ENCODE assay signal across 9 cellular contexts in the genomic region with DNA sequence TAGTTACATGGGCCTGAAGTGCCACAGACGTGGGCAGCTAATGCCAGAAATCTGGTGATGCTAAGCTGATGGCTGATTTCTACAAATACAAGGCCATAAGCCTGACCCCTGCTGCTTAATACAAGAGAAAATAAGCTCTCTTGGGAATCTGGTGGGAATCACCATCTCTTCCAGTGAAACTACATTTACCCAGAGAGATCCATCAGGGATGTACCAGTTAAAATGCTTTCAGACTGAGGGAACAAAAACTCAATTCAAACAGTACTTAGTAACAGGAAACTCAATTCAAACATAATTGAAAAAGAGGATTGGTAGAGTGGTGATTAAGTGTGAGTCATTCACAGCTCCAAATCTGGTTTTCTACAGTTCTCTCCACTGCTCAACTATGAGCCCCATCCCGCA. TPM values are rescaled to one million over a fixed set of nuclear protein-coding genes. Genes with fewer than 3 reads are reported as not detected.
DNase-seq lines count a peak whose midpoint lies in the region; ATAC-seq and TF ChIP-seq lines count a peak whose summit lies in the region.
"Had no signal": no experiment of that assay in that cellular context is flagged by ENCODE, and none has a peak within 500 bp of the region (broad histone marks: within the 10 kb centered on the region; RNA-seq: fewer than 3 reads in every experiment).

No MANE protein-coding gene starts in this region.

- WGBS in prostate gland, result 64% methylated on average over 2 of the region's 2 CpGs

- H3K36me3 ChIP-seq in prostate gland, result no peaks in the 10 kb centered on the region

- H3K4me1 Mint-ChIP-seq in dendritic cell treated with granulocyte-macrophage colony-stimulating factor and Interleukin-4, amounts not matched to agents 40 ng/mL and 50 ng/mL, for 4 days (ENCODE audit: low read depth), result peaks cover 38% of the 10 kb centered on the region
- peaks cover 31% of the 10 kb centered on the region for H3K4me1 Mint-ChIP-seq in CD14-positive monocyte
- H3K4me1 Mint-ChIP-seq: immature natural killer cell had no signal

- no peak for TF ChIP-seq CTCF in prostate gland (IDR thresholded peaks at IDR 0.05)
- TF ChIP-seq CTCF in CD14-positive monocyte (IDR thresholded peaks at IDR 0.05), result no peak

- no peak for ATAC-seq in HG03039 (IDR thresholded peaks at IDR 0.05; ENCODE audit: unreplicated experiment)
- no peak for ATAC-seq in HG02642 (IDR thresholded peaks at IDR 0.05; ENCODE audit: poor library complexity, unreplicated experiment)

- no peak overlapping the region for H3K4me3 Mint-ChIP-seq in dendritic cell treated with granulocyte-macrophage colony-stimulating factor and Interleukin-4, amounts not matched to agents 40 ng/mL and 50 ng/mL, for 4 days
- peak overlapping the region in 1 of 2 donors; percentile 93 for H3K4me3 Mint-ChIP-seq in CD14-positive monocyte
- H3K4me3 Mint-ChIP-seq: immature natural killer cell had no signal

- no peaks in the 10 kb centered on the region for H3K4me1 ChIP-seq in prostate gland (replicated peaks)

- H3K9me3 ChIP-seq in prostate gland, result no peaks in the 10 kb centered on the region

- peak overlapping the region; percentile 9 to 81 for H3K27ac ChIP-seq in prostate gland

- no peaks in the 10 kb centered on the region for H3K27me3 ChIP-seq in prostate gland (replicated peaks; ENCODE audit: insufficient read depth)

- H3K36me3 Mint-ChIP-seq in dendritic cell treated with granulocyte-macrophage colony-stimulating factor and Interleukin-4, amounts not matched to agents 40 ng/mL and 50 ng/mL, for 4 days (ENCODE audit: low read depth), result no peaks in the 10 kb centered on the region
- H3K36me3 Mint-ChIP-seq in CD14-positive monocyte, result peaks cover 3 to 7% of the 10 kb centered on the region in 2 donors
- H3K36me3 Mint-ChIP-seq: immature natural killer cell had no signal

- H3K4me3 ChIP-seq in prostate gland, result no peak overlapping the region

- intact Hi-C loops in dendritic cell treated with granulocyte-macrophage colony-stimulating factor and Interleukin-4, amounts not matched to agents 40 ng/mL and 50 ng/mL, for 4 days (cut with micrococcal nuclease), result no loop called here
- intact Hi-C loops in prostate gland (cut with DNase I), result loop anchor here (5.0 kb wide), 1 partner anchor 280 kb away; the partner anchor contains the start of genes ILK and RRP8
- intact Hi-C loops in CD14-positive monocyte (cut with micrococcal nuclease), result no loop called here

- no peak for TF ChIP-seq POLR2A in prostate gland (IDR thresholded peaks at IDR 0.05)

- peak; percentile 63 for DNase-seq in Daoy (ENCODE audit: low read depth)
- peak; percentile 32 for DNase-seq in NCI-H774 (lab: John Stamatoyannopoulos, UW)
- no peak for DNase-seq in prostate gland (ENCODE audit: low spot score)
- no peak for DNase-seq in SKM-1 (lab: John Stamatoyannopoulos, UW; ENCODE audit: unreplicated experiment)
- DNase-seq in CD14-positive monocyte (ENCODE audit: low spot score), result no peak
- DNase-seq: immature natural killer cell had no signal

- H3K9me3 Mint-ChIP-seq in dendritic cell treated with granulocyte-macrophage colony-stimulating factor and Interleukin-4, amounts not matched to agents 40 ng/mL and 50 ng/mL, for 4 days, result no peaks in the 10 kb centered on the region
- peaks cover 0 to 4% (median 0%) of the 10 kb centered on the region in 7 donors for H3K9me3 Mint-ChIP-seq in CD14-positive monocyte
- H3K9me3 Mint-ChIP-seq: immature natural killer cell had no signal

- H3K27ac Mint-ChIP-seq in dendritic cell treated with granulocyte-macrophage colony-stimulating factor and Interleukin-4, amounts not matched to agents 40 ng/mL and 50 ng/mL, for 4 days, result peak overlapping the region; percentile 92
- peak overlapping the region in 3 of 7 donors; percentile 6 to 72 (median 49) for H3K27ac Mint-ChIP-seq in CD14-positive monocyte

- peaks cover 68% of the 10 kb centered on the region for H3K27me3 Mint-ChIP-seq in dendritic cell treated with granulocyte-macrophage colony-stimulating factor and Interleukin-4, amounts not matched to agents 40 ng/mL and 50 ng/mL, for 4 days
- H3K27me3 Mint-ChIP-seq in CD14-positive monocyte (ENCODE audit: low read depth in 3 of 3), result peaks cover 41 to 75% (median 45%) of the 10 kb centered on the region in 3 donors

RNA-seq across cellular contexts. Expression of gene CAVIN3, which starts 1.7 kb away (rescaled TPM):
- total RNA-seq in Daoy (2014; rRNA removed; shearing (Covaris generic)), result 173 and 189 TPM in 2 replicates
- 10 to 100 TPM; 46.1 to 92.4 TPM for total RNA-seq in prostate gland
- 10 to 100 TPM; 11.2 to 13.6 TPM for polyA plus RNA-seq in CD14-positive monocyte
- polyA plus RNA-seq: immature natural killer cell had no signal

Comparison
In these comparisons a context has a peak if more than half of its experiments do, and no peak if none do; other contexts are left out.
1. DNase-seq: peak in Daoy (single experiment) and NCI-H774 (single experiment); none in prostate gland (single experiment), SKM-1 (single experiment) and CD14-positive monocyte (single experiment).